1 cellular context compared by ENCODE assay signal in the genomic region with DNA sequence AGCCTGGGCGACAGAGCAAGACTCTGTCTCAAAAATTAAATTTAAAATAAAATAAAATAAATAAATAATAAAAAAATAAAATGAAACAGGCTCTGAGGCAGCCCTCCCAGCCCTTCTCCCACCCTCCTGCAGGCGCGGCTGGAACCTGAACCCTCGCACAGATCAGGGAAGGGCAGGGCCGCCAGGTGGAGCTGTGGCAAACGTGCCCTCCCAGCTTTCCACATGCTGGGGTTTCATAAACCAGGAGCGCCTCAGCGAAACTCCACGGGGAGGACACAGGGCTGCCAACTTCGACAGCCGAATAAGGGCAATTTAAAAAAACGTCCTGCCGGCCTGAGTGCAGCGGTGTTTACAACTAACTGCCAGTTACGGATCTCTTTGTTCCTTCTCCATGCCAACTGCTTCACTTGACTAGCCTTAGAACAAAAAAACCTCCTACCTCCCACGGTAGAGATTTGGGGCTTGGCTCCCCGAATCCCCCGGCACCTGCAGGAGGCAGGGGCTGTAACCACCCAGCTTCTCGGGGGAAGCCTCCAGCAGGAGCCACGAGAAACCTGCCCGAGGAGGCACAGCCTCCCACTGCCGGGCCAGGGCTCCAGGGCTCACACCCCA.
TF ChIP-seq lines count a peak whose summit lies in the region.

No MANE protein-coding gene starts in this region.

TF ChIP-seq in HepG2, 621 proteins besides CTCF, POLR2A, EP300 and RAD21 (continued from another document and continues in another):
- TF ChIP-seq, protein P1, sequence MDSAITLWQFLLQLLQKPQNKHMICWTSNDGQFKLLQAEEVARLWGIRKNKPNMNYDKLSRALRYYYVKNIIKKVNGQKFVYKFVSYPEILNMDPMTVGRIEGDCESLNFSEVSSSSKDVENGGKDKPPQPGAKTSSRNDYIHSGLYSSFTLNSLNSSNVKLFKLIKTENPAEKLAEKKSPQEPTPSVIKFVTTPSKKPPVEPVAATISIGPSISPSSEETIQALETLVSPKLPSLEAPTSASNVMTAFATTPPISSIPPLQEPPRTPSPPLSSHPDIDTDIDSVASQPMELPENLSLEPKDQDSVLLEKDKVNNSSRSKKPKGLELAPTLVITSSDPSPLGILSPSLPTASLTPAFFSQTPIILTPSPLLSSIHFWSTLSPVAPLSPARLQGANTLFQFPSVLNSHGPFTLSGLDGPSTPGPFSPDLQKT (CRISPR knock-in tag; IDR thresholded peaks at IDR 0.05; ENCODE audit: borderline replicate concordance), result no peak
- 0 out of 2 replicates have a peak, but pooled peaks have one; percentile 34 for TF ChIP-seq TMF1 (CRISPR knock-in tag; IDR thresholded peaks at IDR 0.05; ENCODE audit: low read depth)
- TF ChIP-seq ELF4 (CRISPR knock-in tag; IDR thresholded peaks at IDR 0.05; ENCODE audit: borderline replicate concordance), result no peak
- peak; percentile 62; the same call in 1 of the 2 replicates for TF ChIP-seq BHLHE40 (IDR thresholded peaks at IDR 0.05; ENCODE audit: low read length)
- TF ChIP-seq XRCC5 (optimal IDR thresholded peaks at IDR 0.05; ENCODE audit: low read length), result peak; percentile 69
- TF ChIP-seq ZFAT (CRISPR knock-in tag; conservative IDR thresholded peaks at IDR 0.05), result no peak
- no peak for TF ChIP-seq ARNT2 (CRISPR knock-in tag; IDR thresholded peaks at IDR 0.05; ENCODE audit: low read depth)
- peak; percentile 60; the same call in 1 of the 2 replicates for TF ChIP-seq THAP11 (CRISPR knock-in tag; IDR thresholded peaks at IDR 0.05)
- no peak for TF ChIP-seq GPN1 (CRISPR knock-in tag; IDR thresholded peaks at IDR 0.05; ENCODE audit: borderline replicate concordance)
- TF ChIP-seq ZNF850 (CRISPR knock-in tag; conservative IDR thresholded peaks at IDR 0.05), result no peak
- TF ChIP-seq MED13 (CRISPR knock-in tag; IDR thresholded peaks at IDR 0.05), result no peak
- TF ChIP-seq, protein P2, sequence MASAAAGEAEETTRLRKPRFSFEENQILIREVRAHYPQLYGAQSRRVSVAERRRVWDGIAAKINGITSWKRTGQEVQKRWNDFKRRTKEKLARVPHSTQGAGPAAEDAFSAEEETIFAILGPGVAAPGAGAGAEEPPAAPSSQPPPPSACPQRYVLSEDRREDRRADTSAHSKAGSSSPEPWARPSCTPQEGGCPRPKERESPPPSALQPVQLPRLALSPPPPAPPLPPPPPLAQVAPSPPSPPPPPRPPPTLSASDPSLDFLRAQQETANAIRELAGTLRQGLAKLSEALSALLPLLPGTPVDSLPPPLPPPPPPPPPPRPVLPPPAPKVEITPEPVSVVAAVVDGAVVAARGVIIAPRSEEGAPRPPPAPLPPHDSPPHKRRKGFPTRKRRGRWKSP (CRISPR knock-in tag; IDR thresholded peaks at IDR 0.05), result no peak
- TF ChIP-seq KMT2A (CRISPR knock-in tag; IDR thresholded peaks at IDR 0.05), result 0 out of 2 replicates have a peak, but pooled peaks have one; percentile 51
- 0 out of 2 replicates have a peak, but pooled peaks have one; percentile 27 for TF ChIP-seq ISL2 (CRISPR knock-in tag; IDR thresholded peaks at IDR 0.05)
- TF ChIP-seq ZFYVE20 (CRISPR knock-in tag; IDR thresholded peaks at IDR 0.05; ENCODE audit: borderline replicate concordance, low read depth), result no peak
- TF ChIP-seq ZBTB42 (CRISPR knock-in tag; IDR thresholded peaks at IDR 0.05), result no peak
- TF ChIP-seq RORA (CRISPR knock-in tag; IDR thresholded peaks at IDR 0.05), result no peak
- peak; percentile 34; the same call in 1 of the 2 replicates for TF ChIP-seq ZNF263 (CRISPR knock-in tag; IDR thresholded peaks at IDR 0.05)
- no peak for TF ChIP-seq ZNF143 (CRISPR knock-in tag; IDR thresholded peaks at IDR 0.05)
- TF ChIP-seq FOSL1 (CRISPR knock-in tag; IDR thresholded peaks at IDR 0.05; ENCODE audit: borderline replicate concordance), result no peak
- TF ChIP-seq NFKBIZ (CRISPR knock-in tag; IDR thresholded peaks at IDR 0.05), result no peak
- TF ChIP-seq JUND (CRISPR knock-in tag; IDR thresholded peaks at IDR 0.05), result no peak
- TF ChIP-seq MATR3 (CRISPR knock-in tag; IDR thresholded peaks at IDR 0.05), result no peak
- no peak for TF ChIP-seq ZNF547 (CRISPR knock-in tag; IDR thresholded peaks at IDR 0.05)
- peak; percentile 76; the same call in 1 of the 2 replicates for TF ChIP-seq HOXA3 (CRISPR knock-in tag; IDR thresholded peaks at IDR 0.05)
- TF ChIP-seq NBN (conservative IDR thresholded peaks at IDR 0.05), result no peak
- peak; percentile 36; the same call in 1 of the 2 replicates for TF ChIP-seq GATAD2A (CRISPR knock-in tag; IDR thresholded peaks at IDR 0.05)
- TF ChIP-seq, protein P3, sequence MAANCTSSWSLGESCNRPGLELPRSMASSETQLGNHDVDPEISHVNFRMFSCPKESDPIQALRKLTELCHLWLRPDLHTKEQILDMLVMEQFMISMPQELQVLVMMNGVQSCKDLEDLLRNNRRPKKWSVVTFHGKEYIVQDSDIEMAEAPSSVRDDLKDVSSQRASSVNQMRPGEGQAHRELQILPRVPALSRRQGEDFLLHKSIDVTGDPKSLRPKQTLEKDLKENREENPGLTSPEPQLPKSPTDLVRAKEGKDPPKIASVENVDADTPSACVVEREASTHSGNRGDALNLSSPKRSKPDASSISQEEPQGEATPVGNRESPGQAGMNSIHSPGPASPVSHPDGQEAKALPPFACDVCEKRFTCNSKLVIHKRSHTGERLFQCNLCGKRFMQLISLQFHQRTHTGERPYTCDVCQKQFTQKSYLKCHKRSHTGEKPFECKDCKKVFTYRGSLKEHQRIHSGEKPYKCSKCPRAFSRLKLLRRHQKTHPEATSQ (CRISPR knock-in tag; IDR thresholded peaks at IDR 0.05; ENCODE audit: borderline replicate concordance), result 0 out of 2 replicates have a peak, but pooled peaks have one; percentile 23
- TF ChIP-seq, protein P4, sequence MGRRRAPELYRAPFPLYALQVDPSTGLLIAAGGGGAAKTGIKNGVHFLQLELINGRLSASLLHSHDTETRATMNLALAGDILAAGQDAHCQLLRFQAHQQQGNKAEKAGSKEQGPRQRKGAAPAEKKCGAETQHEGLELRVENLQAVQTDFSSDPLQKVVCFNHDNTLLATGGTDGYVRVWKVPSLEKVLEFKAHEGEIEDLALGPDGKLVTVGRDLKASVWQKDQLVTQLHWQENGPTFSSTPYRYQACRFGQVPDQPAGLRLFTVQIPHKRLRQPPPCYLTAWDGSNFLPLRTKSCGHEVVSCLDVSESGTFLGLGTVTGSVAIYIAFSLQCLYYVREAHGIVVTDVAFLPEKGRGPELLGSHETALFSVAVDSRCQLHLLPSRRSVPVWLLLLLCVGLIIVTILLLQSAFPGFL (CRISPR knock-in tag; IDR thresholded peaks at IDR 0.05), result no peak
- TF ChIP-seq, protein P5, sequence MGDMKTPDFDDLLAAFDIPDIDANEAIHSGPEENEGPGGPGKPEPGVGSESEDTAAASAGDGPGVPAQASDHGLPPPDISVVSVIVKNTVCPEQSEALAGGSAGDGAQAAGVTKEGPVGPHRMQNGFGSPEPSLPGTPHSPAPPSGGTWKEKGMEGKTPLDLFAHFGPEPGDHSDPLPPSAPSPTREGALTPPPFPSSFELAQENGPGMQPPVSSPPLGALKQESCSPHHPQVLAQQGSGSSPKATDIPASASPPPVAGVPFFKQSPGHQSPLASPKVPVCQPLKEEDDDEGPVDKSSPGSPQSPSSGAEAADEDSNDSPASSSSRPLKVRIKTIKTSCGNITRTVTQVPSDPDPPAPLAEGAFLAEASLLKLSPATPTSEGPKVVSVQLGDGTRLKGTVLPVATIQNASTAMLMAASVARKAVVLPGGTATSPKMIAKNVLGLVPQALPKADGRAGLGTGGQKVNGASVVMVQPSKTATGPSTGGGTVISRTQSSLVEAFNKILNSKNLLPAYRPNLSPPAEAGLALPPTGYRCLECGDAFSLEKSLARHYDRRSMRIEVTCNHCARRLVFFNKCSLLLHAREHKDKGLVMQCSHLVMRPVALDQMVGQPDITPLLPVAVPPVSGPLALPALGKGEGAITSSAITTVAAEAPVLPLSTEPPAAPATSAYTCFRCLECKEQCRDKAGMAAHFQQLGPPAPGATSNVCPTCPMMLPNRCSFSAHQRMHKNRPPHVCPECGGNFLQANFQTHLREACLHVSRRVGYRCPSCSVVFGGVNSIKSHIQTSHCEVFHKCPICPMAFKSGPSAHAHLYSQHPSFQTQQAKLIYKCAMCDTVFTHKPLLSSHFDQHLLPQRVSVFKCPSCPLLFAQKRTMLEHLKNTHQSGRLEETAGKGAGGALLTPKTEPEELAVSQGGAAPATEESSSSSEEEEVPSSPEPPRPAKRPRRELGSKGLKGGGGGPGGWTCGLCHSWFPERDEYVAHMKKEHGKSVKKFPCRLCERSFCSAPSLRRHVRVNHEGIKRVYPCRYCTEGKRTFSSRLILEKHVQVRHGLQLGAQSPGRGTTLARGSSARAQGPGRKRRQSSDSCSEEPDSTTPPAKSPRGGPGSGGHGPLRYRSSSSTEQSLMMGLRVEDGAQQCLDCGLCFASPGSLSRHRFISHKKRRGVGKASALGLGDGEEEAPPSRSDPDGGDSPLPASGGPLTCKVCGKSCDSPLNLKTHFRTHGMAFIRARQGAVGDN (CRISPR knock-in tag; IDR thresholded peaks at IDR 0.05), result peak; percentile 81
- 0 out of 2 replicates have a peak, but pooled peaks have one; percentile 19 for TF ChIP-seq RCOR2 (CRISPR knock-in tag; IDR thresholded peaks at IDR 0.05)
- TF ChIP-seq, protein P6, sequence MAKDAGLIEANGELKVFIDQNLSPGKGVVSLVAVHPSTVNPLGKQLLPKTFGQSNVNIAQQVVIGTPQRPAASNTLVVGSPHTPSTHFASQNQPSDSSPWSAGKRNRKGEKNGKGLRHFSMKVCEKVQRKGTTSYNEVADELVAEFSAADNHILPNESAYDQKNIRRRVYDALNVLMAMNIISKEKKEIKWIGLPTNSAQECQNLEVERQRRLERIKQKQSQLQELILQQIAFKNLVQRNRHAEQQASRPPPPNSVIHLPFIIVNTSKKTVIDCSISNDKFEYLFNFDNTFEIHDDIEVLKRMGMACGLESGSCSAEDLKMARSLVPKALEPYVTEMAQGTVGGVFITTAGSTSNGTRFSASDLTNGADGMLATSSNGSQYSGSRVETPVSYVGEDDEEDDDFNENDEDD (CRISPR knock-in tag; IDR thresholded peaks at IDR 0.05; ENCODE audit: borderline replicate concordance), result peak; percentile 62; the same call in 1 of the 2 replicates
- no peak for TF ChIP-seq ZNF766 (CRISPR knock-in tag; IDR thresholded peaks at IDR 0.05; ENCODE audit: borderline replicate concordance)
- peak; percentile 87; the same call in 1 of the 3 replicates for TF ChIP-seq MXI1 (IDR thresholded peaks at IDR 0.05; ENCODE audit: borderline replicate concordance, low read depth, low read length)
- TF ChIP-seq ZSCAN21 (CRISPR knock-in tag; IDR thresholded peaks at IDR 0.05; ENCODE audit: borderline replicate concordance), result peak; percentile 28; the same call in 1 of the 2 replicates
- TF ChIP-seq, protein P7, sequence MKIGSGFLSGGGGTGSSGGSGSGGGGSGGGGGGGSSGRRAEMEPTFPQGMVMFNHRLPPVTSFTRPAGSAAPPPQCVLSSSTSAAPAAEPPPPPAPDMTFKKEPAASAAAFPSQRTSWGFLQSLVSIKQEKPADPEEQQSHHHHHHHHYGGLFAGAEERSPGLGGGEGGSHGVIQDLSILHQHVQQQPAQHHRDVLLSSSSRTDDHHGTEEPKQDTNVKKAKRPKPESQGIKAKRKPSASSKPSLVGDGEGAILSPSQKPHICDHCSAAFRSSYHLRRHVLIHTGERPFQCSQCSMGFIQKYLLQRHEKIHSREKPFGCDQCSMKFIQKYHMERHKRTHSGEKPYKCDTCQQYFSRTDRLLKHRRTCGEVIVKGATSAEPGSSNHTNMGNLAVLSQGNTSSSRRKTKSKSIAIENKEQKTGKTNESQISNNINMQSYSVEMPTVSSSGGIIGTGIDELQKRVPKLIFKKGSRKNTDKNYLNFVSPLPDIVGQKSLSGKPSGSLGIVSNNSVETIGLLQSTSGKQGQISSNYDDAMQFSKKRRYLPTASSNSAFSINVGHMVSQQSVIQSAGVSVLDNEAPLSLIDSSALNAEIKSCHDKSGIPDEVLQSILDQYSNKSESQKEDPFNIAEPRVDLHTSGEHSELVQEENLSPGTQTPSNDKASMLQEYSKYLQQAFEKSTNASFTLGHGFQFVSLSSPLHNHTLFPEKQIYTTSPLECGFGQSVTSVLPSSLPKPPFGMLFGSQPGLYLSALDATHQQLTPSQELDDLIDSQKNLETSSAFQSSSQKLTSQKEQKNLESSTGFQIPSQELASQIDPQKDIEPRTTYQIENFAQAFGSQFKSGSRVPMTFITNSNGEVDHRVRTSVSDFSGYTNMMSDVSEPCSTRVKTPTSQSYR (CRISPR knock-in tag; IDR thresholded peaks at IDR 0.05; ENCODE audit: borderline replicate concordance), result peak; percentile 24; the same call in 1 of the 2 replicates
- TF ChIP-seq SRF (IDR thresholded peaks at IDR 0.05; ENCODE audit: low read depth, low read length), result peak; percentile 73; the same call in 1 of the 2 replicates
- TF ChIP-seq HOXA5 (CRISPR knock-in tag; IDR thresholded peaks at IDR 0.05), result peak; percentile 56; the same call in 1 of the 2 replicates
- TF ChIP-seq, protein P8, sequence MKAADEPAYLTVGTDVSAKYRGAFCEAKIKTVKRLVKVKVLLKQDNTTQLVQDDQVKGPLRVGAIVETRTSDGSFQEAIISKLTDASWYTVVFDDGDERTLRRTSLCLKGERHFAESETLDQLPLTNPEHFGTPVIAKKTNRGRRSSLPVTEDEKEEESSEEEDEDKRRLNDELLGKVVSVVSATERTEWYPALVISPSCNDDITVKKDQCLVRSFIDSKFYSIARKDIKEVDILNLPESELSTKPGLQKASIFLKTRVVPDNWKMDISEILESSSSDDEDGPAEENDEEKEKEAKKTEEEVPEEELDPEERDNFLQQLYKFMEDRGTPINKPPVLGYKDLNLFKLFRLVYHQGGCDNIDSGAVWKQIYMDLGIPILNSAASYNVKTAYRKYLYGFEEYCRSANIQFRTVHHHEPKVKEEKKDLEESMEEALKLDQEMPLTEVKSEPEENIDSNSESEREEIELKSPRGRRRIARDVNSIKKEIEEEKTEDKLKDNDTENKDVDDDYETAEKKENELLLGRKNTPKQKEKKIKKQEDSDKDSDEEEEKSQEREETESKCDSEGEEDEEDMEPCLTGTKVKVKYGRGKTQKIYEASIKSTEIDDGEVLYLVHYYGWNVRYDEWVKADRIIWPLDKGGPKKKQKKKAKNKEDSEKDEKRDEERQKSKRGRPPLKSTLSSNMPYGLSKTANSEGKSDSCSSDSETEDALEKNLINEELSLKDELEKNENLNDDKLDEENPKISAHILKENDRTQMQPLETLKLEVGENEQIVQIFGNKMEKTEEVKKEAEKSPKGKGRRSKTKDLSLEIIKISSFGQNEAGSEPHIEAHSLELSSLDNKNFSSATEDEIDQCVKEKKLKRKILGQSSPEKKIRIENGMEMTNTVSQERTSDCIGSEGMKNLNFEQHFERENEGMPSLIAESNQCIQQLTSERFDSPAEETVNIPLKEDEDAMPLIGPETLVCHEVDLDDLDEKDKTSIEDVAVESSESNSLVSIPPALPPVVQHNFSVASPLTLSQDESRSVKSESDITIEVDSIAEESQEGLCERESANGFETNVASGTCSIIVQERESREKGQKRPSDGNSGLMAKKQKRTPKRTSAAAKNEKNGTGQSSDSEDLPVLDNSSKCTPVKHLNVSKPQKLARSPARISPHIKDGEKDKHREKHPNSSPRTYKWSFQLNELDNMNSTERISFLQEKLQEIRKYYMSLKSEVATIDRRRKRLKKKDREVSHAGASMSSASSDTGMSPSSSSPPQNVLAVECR (CRISPR knock-in tag; IDR thresholded peaks at IDR 0.05; ENCODE audit: borderline replicate concordance), result peak; percentile 42; the same call in 1 of the 2 replicates
- TF ChIP-seq, protein P9, sequence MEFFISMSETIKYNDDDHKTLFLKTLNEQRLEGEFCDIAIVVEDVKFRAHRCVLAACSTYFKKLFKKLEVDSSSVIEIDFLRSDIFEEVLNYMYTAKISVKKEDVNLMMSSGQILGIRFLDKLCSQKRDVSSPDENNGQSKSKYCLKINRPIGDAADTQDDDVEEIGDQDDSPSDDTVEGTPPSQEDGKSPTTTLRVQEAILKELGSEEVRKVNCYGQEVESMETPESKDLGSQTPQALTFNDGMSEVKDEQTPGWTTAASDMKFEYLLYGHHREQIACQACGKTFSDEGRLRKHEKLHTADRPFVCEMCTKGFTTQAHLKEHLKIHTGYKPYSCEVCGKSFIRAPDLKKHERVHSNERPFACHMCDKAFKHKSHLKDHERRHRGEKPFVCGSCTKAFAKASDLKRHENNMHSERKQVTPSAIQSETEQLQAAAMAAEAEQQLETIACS (CRISPR knock-in tag; IDR thresholded peaks at IDR 0.05), result no peak
